8 cellular contexts compared by ENCODE assay signal in the genomic region with DNA sequence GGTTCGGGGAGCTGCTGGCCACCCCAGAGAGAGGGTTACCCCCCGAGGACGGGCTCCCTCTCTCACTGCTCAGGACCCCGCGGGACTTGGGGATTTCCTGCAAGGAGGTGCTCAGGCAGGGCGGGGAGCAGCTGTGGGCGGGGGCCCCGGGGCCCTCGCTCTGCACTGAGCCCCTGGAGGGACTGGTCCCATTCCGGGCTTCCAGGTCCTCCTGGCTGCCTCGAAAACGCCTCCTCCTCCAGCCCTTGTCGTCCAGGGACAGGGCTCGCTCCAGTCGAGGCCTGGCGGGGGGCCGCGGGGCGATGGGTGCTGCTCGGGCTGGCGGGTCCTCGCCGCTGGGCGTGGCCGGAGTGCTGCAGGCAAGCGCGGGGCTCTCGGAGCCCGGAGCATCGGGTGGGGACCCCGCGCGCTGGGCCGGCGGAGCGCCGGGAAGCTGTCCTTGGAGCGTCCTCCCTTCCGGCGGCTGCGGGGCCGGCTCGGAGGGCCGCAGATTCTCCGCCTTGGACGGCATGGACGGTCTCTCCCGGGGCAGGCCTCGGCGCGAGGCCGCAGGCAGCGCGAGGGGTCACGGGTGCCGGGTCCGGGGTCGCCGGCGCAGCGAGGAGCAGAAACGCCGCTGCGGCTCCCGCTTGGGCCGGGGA. TPM values are rescaled to one million over a fixed set of nuclear protein-coding genes. Genes with fewer than 3 reads are reported as not detected.
DNase-seq lines count a peak whose midpoint lies in the region; ATAC-seq, FAIRE-seq and TF ChIP-seq lines count a peak whose summit lies in the region.

No MANE protein-coding gene starts in this region.

- H3K79me2 ChIP-seq in GM12878 (ENCODE audit: control insufficient read depth, insufficient read depth, low read length), result peaks cover 40% of the 10 kb centered on the region

- peak; percentile 56 for ATAC-seq in GM18907 (IDR thresholded peaks at IDR 0.05; ENCODE audit: unreplicated experiment)
- ATAC-seq in HG03135 (IDR thresholded peaks at IDR 0.05; ENCODE audit: unreplicated experiment), result peak; percentile 47
- peak; percentile 88 for ATAC-seq in GM12878

- H4K20me1 ChIP-seq in GM12878 (ENCODE audit: control insufficient read depth, insufficient read depth), result no peaks in the 10 kb centered on the region

- peaks cover 6% of the 10 kb centered on the region; the same call in 1 of the 2 replicates for H3K4me1 ChIP-seq in GM12878 (ENCODE audit: control insufficient read depth, insufficient read depth, low read length)

- peaks cover 11 to 13% of the 10 kb centered on the region in 2 experiments for H3K36me3 ChIP-seq in GM12878 (ENCODE audit: control insufficient read depth in 2 of 2, insufficient read depth in 2 of 2, low read length in 1 of 2)

- peak overlapping the region; percentile 80 for H2AFZ ChIP-seq in GM12878 (ENCODE audit: control insufficient read depth, low read depth, low read length)

- peak overlapping the region; percentile 97 for H3K4me3 ChIP-seq in GM12878

- FAIRE-seq in GM12878 (lab: Jason Lieb, UNC), result no peak

- CTCF ChIA-PET in GM12878 (lab: Yijun Ruan, JAX), result interaction anchor here (0.6 to 1.8 kb wide), 2 partner anchors 76 to 406 kb away, joined by 4 to 5 read pairs; a partner anchor contains a TSS

- no peaks in the 10 kb centered on the region for H3K9me3 ChIP-seq in GM12878 (replicated peaks; ENCODE audit: control insufficient read depth, insufficient read depth, low read length)

- no peak for TF ChIP-seq CTCF in GM12878 (IDR thresholded peaks at IDR 0.05 in 2 of 3, conservative IDR thresholded peaks at IDR 0.05 in 1 of 3; ENCODE audit: control insufficient read depth in 2 of 3, extremely low read depth in 1 of 3, insufficient read depth in 1 of 3, low read depth in 3 of 3, low read length in 3 of 3)

- H3K4me2 ChIP-seq in GM12878 (ENCODE audit: control insufficient read depth, insufficient read depth), result peak overlapping the region; percentile 64

- H3K9ac ChIP-seq in GM12878 (ENCODE audit: control insufficient read depth, insufficient read depth, low read length), result peak overlapping the region; percentile 88

- RAD21 ChIA-PET in GM12878 (lab: Charles Lee; ENCODE audit: unreplicated experiment), result interaction anchor here (1.1 kb wide), 1 partner anchor 36 kb away, joined by 3 read pairs; no protein-coding TSS in a partner anchor

- POLR2A ChIA-PET in GM12878 (lab: Charles Lee), result interaction anchor here (1.0 to 1.3 kb wide), 3 partner anchors 29 to 207 kb away, joined by 3 to 5 read pairs (median 3); a partner anchor contains a TSS

- intact Hi-C loops in GM12878 (cut with micrococcal nuclease; ENCODE audit: unreplicated experiment), result no loop called here

- 0 out of 2 replicates have a peak, but pooled peaks have one; percentile 12 for TF ChIP-seq POLR2A in GM12878 (IDR thresholded peaks at IDR 0.05; ENCODE audit: low read depth, low read length)

- in situ Hi-C loops in ACHN (cut with HindIII; ENCODE audit: low pct_ligation_motif_present, low pct_unique_long_range_greater_than_20kb, low sequenced_read_pairs) (no loop called here), GM12878 (cut with MboI) (no loop called here)

- no peak for TF ChIP-seq EP300 in GM12878 (IDR thresholded peaks at IDR 0.05; ENCODE audit: borderline replicate concordance in 1 of 2, control insufficient read depth in 1 of 2, low read depth in 2 of 2, low read length in 2 of 2)

- 1% methylated on average over 30 of the region's 66 CpGs for WGBS in GM12878 (ENCODE audit: insufficient coverage, insufficient replicate concordance, low lambda C conversion rate, missing lambda C conversion rate)

- no TSS peak for BruUV-seq in GM12878 (replicated peaks; lab: Mats Ljungman, UMichigan)

- no peaks in the 10 kb centered on the region for H3K27me3 ChIP-seq in GM12878 (replicated peaks in 1 of 2; ENCODE audit: control insufficient read depth in 2 of 2, insufficient read depth in 2 of 2, low read length in 1 of 2)

- H3K27ac ChIP-seq in GM12878 (ENCODE audit: control insufficient read depth, insufficient read depth), result peak overlapping the region; percentile 53

- no peak for TF ChIP-seq RAD21 in GM12878 (IDR thresholded peaks at IDR 0.05; ENCODE audit: insufficient read depth, low read depth, low read length)

- peak; percentile 23 for DNase-seq in ACHN
- DNase-seq in T-helper 2 cell, result peak; percentile 33 to 70 (median 43)
- DNase-seq in GM12878 (ENCODE audit: low read depth, low spot score), result no peak
- peak; percentile 45 for DNase-seq in iris pigment epithelial cell (ENCODE audit: low read depth)
- peak; percentile 57 for DNase-seq in stimulated activated CD4-positive, alpha-beta T cell treated with anti-CD3 and anti-CD28 coated beads, Interleukin-1b, Interleukin-23, amount 100 ng/mL, for 48 hours
- no peak for DNase-seq in cerebellar cortex (ENCODE audit: low spot score)

- SMC1A ChIA-PET in GM12878 (lab: Charles Lee; ENCODE audit: uncharacterized antibody, unreplicated experiment), result no interaction called here

RNA-seq across cellular contexts. Expression of a gene that starts 0.6 kb away (rescaled TPM):
- 32.3 and 36.3 TPM in 2 replicates for total RNA-seq in GM12878 (2013; cell fraction: nucleolus; rRNA removed)
- 6.6 and 7.4 TPM in 2 replicates for total RNA-seq in GM12878 (2014; rRNA removed)
- 3.4 and 3.6 TPM in 2 replicates for total RNA-seq in GM12878 (2014; rRNA removed; fragmentation: Illumina TruSeq; extraction: Trizol)
- total RNA-seq in GM12878 (2021), result 13.0 and 15.6 TPM in 2 replicates
- polyA plus RNA-seq in GM12878 (2011; ENCODE audit: low read depth), result 2.8 TPM
- polyA plus RNA-seq in GM12878 (2011; rRNA removed), result 4.6 and 7.1 TPM in 2 replicates
- polyA plus RNA-seq in GM12878 (2011; cell fraction: cytosol; rRNA removed), result 8.6 and 10.4 TPM in 2 replicates
- polyA plus RNA-seq in GM12878 (2011; cell fraction: nucleus; rRNA removed), result 78.9 and 90.5 TPM in 2 replicates
- polyA plus RNA-seq in GM12878 (2012), result 8.4 and 9.5 TPM in 2 replicates
- polyA plus RNA-seq in GM12878 (2014; fragmentation: Illumina TruSeq; extraction: Trizol), result 2.1 and 3.4 TPM in 2 replicates
- polyA plus RNA-seq in GM12878 (2014; fragmentation: Nextera tagmentation; extraction: Ambion mirVana), result 1 to 10 TPM in 1 of 2 experiments, under 1 TPM in 1; 0.24 to 1.2 TPM
- polyA plus RNA-seq in GM12878 (2014; rRNA removed), result 14.8 and 16.0 TPM in 2 replicates
- 1 to 10 TPM; 4.7 to 5.9 TPM for polyA plus RNA-seq in GM12878 (2016; fragmentation: Nextera tagmentation; extraction: Ambion mirVana)
- polyA minus RNA-seq in GM12878 (2011; rRNA and poly(A)+ RNA removed), result 4.3 and 8.1 TPM in 2 replicates
- 4.1 and 4.8 TPM in 2 replicates for polyA minus RNA-seq in GM12878 (2011; cell fraction: cytosol; rRNA and poly(A)+ RNA removed)
- polyA minus RNA-seq in GM12878 (2011; cell fraction: nucleus; rRNA and poly(A)+ RNA removed), result 10.2 and 17.1 TPM in 2 replicates

RNA-seq across cellular contexts. Expression of a gene that starts 28.6 kb away (rescaled TPM):
- 64.9 and 75.3 TPM in 2 replicates for total RNA-seq in GM12878 (2013; cell fraction: nucleolus; rRNA removed)
- total RNA-seq in GM12878 (2014; rRNA removed) (61.7 and 67.9 TPM in 2 replicates), GM12878 (2014; rRNA removed; fragmentation: Illumina TruSeq; extraction: Trizol) (40.8 and 47.3 TPM in 2 replicates), GM12878 (2021) (85.9 and 89.8 TPM in 2 replicates)
- 37.1 TPM for polyA plus RNA-seq in GM12878 (2011; ENCODE audit: low read depth)
- polyA plus RNA-seq in GM12878 (2011; rRNA removed) (80.3 and 82.5 TPM in 2 replicates), GM12878 (2014; fragmentation: Illumina TruSeq; extraction: Trizol) (63.1 and 69.0 TPM in 2 replicates), GM12878 (2014; fragmentation: Nextera tagmentation; extraction: Ambion mirVana) (10 to 100 TPM in 1 of 2 experiments, 1 to 10 TPM in 1; 8.1 to 12.3 TPM), GM12878 (2014; rRNA removed) (90.0 and 93.0 TPM in 2 replicates), GM12878 (2016; fragmentation: Nextera tagmentation; extraction: Ambion mirVana) (100 to 1,000 TPM; 123 to 137 TPM)
- 70.0 and 94.3 TPM in 2 replicates for polyA plus RNA-seq in GM12878 (2011; cell fraction: cytosol; rRNA removed)
- 268 and 279 TPM in 2 replicates for polyA plus RNA-seq in GM12878 (2011; cell fraction: nucleus; rRNA removed)
- 78.5 and 91.3 TPM in 2 replicates for polyA plus RNA-seq in GM12878 (2012)
- polyA minus RNA-seq in GM12878 (2011; rRNA and poly(A)+ RNA removed), result 50.8 and 53.6 TPM in 2 replicates
- polyA minus RNA-seq in GM12878 (2011; cell fraction: cytosol; rRNA and poly(A)+ RNA removed), result 13.8 and 16.0 TPM in 2 replicates
- 46.1 and 51.3 TPM in 2 replicates for polyA minus RNA-seq in GM12878 (2011; cell fraction: nucleus; rRNA and poly(A)+ RNA removed)

RNA-seq across cellular contexts. Expression of a gene that starts 28.6 kb away (rescaled TPM):
- total RNA-seq in GM12878 (2013; cell fraction: nucleolus; rRNA removed), result 55.0 and 60.4 TPM in 2 replicates
- total RNA-seq in GM12878 (2014; rRNA removed) (58.4 and 61.2 TPM in 2 replicates), GM12878 (2014; rRNA removed; fragmentation: Illumina TruSeq; extraction: Trizol) (35.5 and 38.4 TPM in 2 replicates), GM12878 (2021) (75.4 and 81.7 TPM in 2 replicates)
- 17.1 TPM for polyA plus RNA-seq in GM12878 (2011; ENCODE audit: low read depth)
- polyA plus RNA-seq in GM12878 (2011; rRNA removed) (47.7 and 55.4 TPM in 2 replicates), GM12878 (2014; fragmentation: Illumina TruSeq; extraction: Trizol) (19.0 and 43.7 TPM in 2 replicates), GM12878 (2014; fragmentation: Nextera tagmentation; extraction: Ambion mirVana) (10 to 100 TPM in 1 of 2 experiments, 1 to 10 TPM in 1; 8.2 to 20.4 TPM), GM12878 (2014; rRNA removed) (96.4 and 105 TPM in 2 replicates), GM12878 (2016; fragmentation: Nextera tagmentation; extraction: Ambion mirVana) (10 to 100 TPM; 10.5 to 14.9 TPM)
- polyA plus RNA-seq in GM12878 (2011; cell fraction: cytosol; rRNA removed), result 41.9 and 53.8 TPM in 2 replicates
- 296 and 320 TPM in 2 replicates for polyA plus RNA-seq in GM12878 (2011; cell fraction: nucleus; rRNA removed)
- polyA plus RNA-seq in GM12878 (2012), result 32.2 and 42.4 TPM in 2 replicates
- polyA minus RNA-seq in GM12878 (2011; rRNA and poly(A)+ RNA removed), result 15.0 and 45.6 TPM in 2 replicates
- 24.7 and 29.1 TPM in 2 replicates for polyA minus RNA-seq in GM12878 (2011; cell fraction: cytosol; rRNA and poly(A)+ RNA removed)
- polyA minus RNA-seq in GM12878 (2011; cell fraction: nucleus; rRNA and poly(A)+ RNA removed), result 50.2 and 69.5 TPM in 2 replicates

RNA-seq across cellular contexts. Expression of a gene that starts 39.1 kb away (rescaled TPM):
- total RNA-seq in GM12878 (2013; cell fraction: nucleolus; rRNA removed), result 20.6 and 25.5 TPM in 2 replicates
- total RNA-seq in GM12878 (2014; rRNA removed) (7.7 and 8.8 TPM in 2 replicates), GM12878 (2014; rRNA removed; fragmentation: Illumina TruSeq; extraction: Trizol) (5.1 and 5.2 TPM in 2 replicates), GM12878 (2021) (16.4 and 19.8 TPM in 2 replicates)
- 3.1 TPM for polyA plus RNA-seq in GM12878 (2011; ENCODE audit: low read depth)
- polyA plus RNA-seq in GM12878 (2011; rRNA removed) (2.4 and 3.5 TPM in 2 replicates), GM12878 (2014; fragmentation: Illumina TruSeq; extraction: Trizol) (7.1 and 8.7 TPM in 2 replicates), GM12878 (2014; fragmentation: Nextera tagmentation; extraction: Ambion mirVana) (under 1 TPM; 0.42 to 0.43 TPM), GM12878 (2014; rRNA removed) (16.9 and 18.1 TPM in 2 replicates), GM12878 (2016; fragmentation: Nextera tagmentation; extraction: Ambion mirVana) (1 to 10 TPM; 6.8 to 7.2 TPM)
- 3.4 and 5.5 TPM in 2 replicates for polyA plus RNA-seq in GM12878 (2011; cell fraction: cytosol; rRNA removed)
- 21.4 and 37.3 TPM in 2 replicates for polyA plus RNA-seq in GM12878 (2011; cell fraction: nucleus; rRNA removed)
- 8.0 and 10.3 TPM in 2 replicates for polyA plus RNA-seq in GM12878 (2012)
- 2.6 and 3.9 TPM in 2 replicates for polyA minus RNA-seq in GM12878 (2011; rRNA and poly(A)+ RNA removed)
- polyA minus RNA-seq in GM12878 (2011; cell fraction: cytosol; rRNA and poly(A)+ RNA removed), result 2.4 and 2.7 TPM in 2 replicates
- 4.5 and 7.1 TPM in 2 replicates for polyA minus RNA-seq in GM12878 (2011; cell fraction: nucleus; rRNA and poly(A)+ RNA removed)

RNA-seq across cellular contexts. Expression of a gene that starts 43.8 kb away (rescaled TPM):
- 45.7 and 51.6 TPM in 2 replicates for total RNA-seq in GM12878 (2013; cell fraction: nucleolus; rRNA removed)
- total RNA-seq in GM12878 (2014; rRNA removed) (14.7 and 17.6 TPM in 2 replicates), GM12878 (2014; rRNA removed; fragmentation: Illumina TruSeq; extraction: Trizol) (8.3 and 10.0 TPM in 2 replicates), GM12878 (2021) (52.6 and 59.1 TPM in 2 replicates)
- 36.4 TPM for polyA plus RNA-seq in GM12878 (2011; ENCODE audit: low read depth)
- polyA plus RNA-seq in GM12878 (2011; rRNA removed) (7.3 and 9.9 TPM in 2 replicates), GM12878 (2014; fragmentation: Illumina TruSeq; extraction: Trizol) (26.5 and 36.0 TPM in 2 replicates), GM12878 (2014; fragmentation: Nextera tagmentation; extraction: Ambion mirVana) (10 to 100 TPM; 12.4 to 16.6 TPM), GM12878 (2014; rRNA removed) (25.9 and 28.0 TPM in 2 replicates), GM12878 (2016; fragmentation: Nextera tagmentation; extraction: Ambion mirVana) (10 to 100 TPM; 44.6 to 44.7 TPM)
- polyA plus RNA-seq in GM12878 (2011; cell fraction: cytosol; rRNA removed), result 12.3 and 18.3 TPM in 2 replicates
- polyA plus RNA-seq in GM12878 (2011; cell fraction: nucleus; rRNA removed), result 44.9 and 59.4 TPM in 2 replicates
- polyA plus RNA-seq in GM12878 (2012), result 40.1 and 41.6 TPM in 2 replicates
- polyA minus RNA-seq in GM12878 (2011; rRNA and poly(A)+ RNA removed), result 9.8 and 13.4 TPM in 2 replicates
- polyA minus RNA-seq in GM12878 (2011; cell fraction: cytosol; rRNA and poly(A)+ RNA removed), result 19.6 and 20.7 TPM in 2 replicates
- 11.8 and 19.4 TPM in 2 replicates for polyA minus RNA-seq in GM12878 (2011; cell fraction: nucleus; rRNA and poly(A)+ RNA removed)

Comparison
In these comparisons a context has a peak if more than half of its experiments do, and no peak if none do; other contexts are left out.
1. DNase-seq: peak in ACHN (single experiment), T-helper 2 cell (5 of 5), iris pigment epithelial cell (single experiment) and stimulated activated CD4-positive, alpha-beta T cell treated with anti-CD3 and anti-CD28 coated beads, Interleukin-1b, Interleukin-23, amount 100 ng/mL, for 48 hours (single experiment); none in GM12878 (single experiment) and cerebellar cortex (single experiment).
2. Peak in every context shown above with its lines, with median percentiles within 50 percentile points of each other: ATAC-seq.